Comparison of ENCODE assay signal across 8 cellular contexts in genomic region chr16:2968368-2968737, GRCh38. TPM values are rescaled to one million over a fixed set of nuclear protein-coding genes. Genes with fewer than 3 reads are reported as not detected.
DNase-seq lines count a peak whose midpoint lies in the region; ATAC-seq and TF ChIP-seq lines count a peak whose summit lies in the region.

No MANE protein-coding gene starts in this region.

- H3K9me3 ChIP-seq in Panc1 (ENCODE audit: control insufficient read depth, insufficient read depth, low read depth, low read length) (no peaks in the 10 kb centered on the region), subcutaneous abdominal adipose tissue (ENCODE audit: control insufficient read depth in 5 of 5, low read length in 5 of 5) (no peaks in the 10 kb centered on the region)

- no peaks in the 10 kb centered on the region for H3K27me3 ChIP-seq in Panc1 (ENCODE audit: control insufficient read depth, insufficient read depth, low read length)
- H3K27me3 ChIP-seq in subcutaneous abdominal adipose tissue (ENCODE audit: control insufficient read depth in 5 of 5, insufficient read depth in 4 of 5, low read length in 5 of 5), result peaks cover 28 to 52% (median 40%) of the 10 kb centered on the region in 5 donors

- no peaks in the 10 kb centered on the region; the same call in 1 of the 2 replicates for H3K36me3 ChIP-seq in Panc1 (ENCODE audit: control insufficient read depth, insufficient read depth, low read length)
- H3K36me3 ChIP-seq in subcutaneous abdominal adipose tissue (ENCODE audit: control insufficient read depth in 5 of 5, insufficient read depth in 5 of 5, low read length in 5 of 5), result peaks cover 0 to 4% (median 0%) of the 10 kb centered on the region in 5 donors

- H3K27ac ChIP-seq in Panc1 (ENCODE audit: low read length) (peak overlapping the region; percentile 40; the same call in 1 of the 2 replicates), subcutaneous abdominal adipose tissue (ENCODE audit: low read depth, low read length) (no peak overlapping the region)

- peak; percentile 21 for DNase-seq in activated CD4-positive, alpha-beta T cell treated with anti-CD3 and anti-CD28 coated beads for 48 hours
- DNase-seq in activated CD4-positive, alpha-beta T cell treated with anti-CD3 and anti-CD28 coated beads, Interleukin-2, amount 50 U/mL, for 48 hours, result no peak
- no peak for DNase-seq in Panc1 (ENCODE audit: low read depth, low spot score)
- DNase-seq in fibroblast of pulmonary artery (ENCODE audit: low read depth), result no peak
- DNase-seq in central memory CD4-positive, alpha-beta T cell, result no peak
- DNase-seq in NCI-H524 treated with DMSO at 0.1 percent for 48 hours (lab: John Stamatoyannopoulos, UW), result no peak

- peak overlapping the region; percentile 69 to 70 for H3K4me3 ChIP-seq in Panc1 (ENCODE audit: low read depth in 2 of 2, low read length in 2 of 2)
- H3K4me3 ChIP-seq in fibroblast of pulmonary artery (replicated peaks; ENCODE audit: low read depth, low read length), result peak overlapping the region; percentile 55
- peak overlapping the region in 4 of 5 donors; percentile 72 to 79 (median 78) for H3K4me3 ChIP-seq in subcutaneous abdominal adipose tissue (ENCODE audit: low read depth in 1 of 5, low read length in 5 of 5)

- H3K4me1 ChIP-seq in Panc1 (ENCODE audit: control insufficient read depth, insufficient read depth, low read length), result peaks cover 38% of the 10 kb centered on the region
- H3K4me1 ChIP-seq in subcutaneous abdominal adipose tissue (ENCODE audit: control insufficient read depth in 5 of 5, insufficient read depth in 5 of 5, low read length in 5 of 5), result peaks cover 0 to 63% (median 46%) of the 10 kb centered on the region in 5 donors

- TF ChIP-seq CTCF in Panc1 (IDR thresholded peaks at IDR 0.05), result no peak
- TF ChIP-seq CTCF in fibroblast of pulmonary artery (IDR thresholded peaks at IDR 0.05; ENCODE audit: low read length, missing control alignments), result no peak

- no peak for ATAC-seq in Panc1
- ATAC-seq in HG03025 (IDR thresholded peaks at IDR 0.05; ENCODE audit: low FRiP score, unreplicated experiment), result no peak

- CTCF ChIA-PET in Panc1 (lab: Charles Lee), result no interaction called here

- no TSS peak for BruUV-seq in Panc1 (replicated peaks; lab: Mats Ljungman, UMichigan)

- intact Hi-C loops in Panc1 (cut with micrococcal nuclease; ENCODE audit: unreplicated experiment), result no loop called here

- H3K9ac ChIP-seq in subcutaneous abdominal adipose tissue (ENCODE audit: low read length in 5 of 5), result no peak overlapping the region

- POLR2A ChIA-PET in Panc1 (lab: Charles Lee), result no interaction called here

- in situ Hi-C loops in Panc1 (cut with HindIII; ENCODE audit: low pct_unique_long_range_greater_than_20kb, low sequenced_read_pairs), result no loop called here

RNA-seq across cellular contexts. Expression of gene PAQR4, which starts 0.8 kb away (rescaled TPM):
- total RNA-seq in Panc1 (2021; ENCODE audit: unreplicated experiment), result 51.8 TPM
- 52.6 TPM for polyA plus RNA-seq in Panc1 (2012; ENCODE audit: insufficient read length)

RNA-seq across cellular contexts. Expression of gene KREMEN2, which starts 4.3 kb away (rescaled TPM):
- total RNA-seq in Panc1 (2021; ENCODE audit: unreplicated experiment), result 10.8 TPM
- polyA plus RNA-seq in Panc1 (2012; ENCODE audit: insufficient read length), result 12.1 TPM

RNA-seq across cellular contexts. Expression of gene PKMYT1, which starts 11.9 kb away (rescaled TPM):
- total RNA-seq in Panc1 (2021; ENCODE audit: unreplicated experiment), result 105 TPM
- 58.1 TPM for polyA plus RNA-seq in Panc1 (2012; ENCODE audit: insufficient read length)

RNA-seq across cellular contexts. Expression of gene CLDN9, which starts 44.4 kb away (rescaled TPM):
- 1.6 TPM for total RNA-seq in Panc1 (2021; ENCODE audit: unreplicated experiment)
- polyA plus RNA-seq in Panc1 (2012; ENCODE audit: insufficient read length), result 1.3 TPM

RNA-seq across cellular contexts. Expression of gene CLDN6, which starts 49.6 kb away (rescaled TPM):
- total RNA-seq in Panc1 (2021; ENCODE audit: unreplicated experiment), result 1.2 TPM
- polyA plus RNA-seq in Panc1 (2012; ENCODE audit: insufficient read length), result 1.1 TPM
